Comparison of ENCODE assay signal across 8 cellular contexts in genomic region chr4:47837582-47838294, GRCh38. TPM values are rescaled to one million over a fixed set of nuclear protein-coding genes. Genes with fewer than 3 reads are reported as not detected.
DNase-seq lines count a peak whose midpoint lies in the region; ATAC-seq, FAIRE-seq and TF ChIP-seq lines count a peak whose summit lies in the region.

A gene with protein sequence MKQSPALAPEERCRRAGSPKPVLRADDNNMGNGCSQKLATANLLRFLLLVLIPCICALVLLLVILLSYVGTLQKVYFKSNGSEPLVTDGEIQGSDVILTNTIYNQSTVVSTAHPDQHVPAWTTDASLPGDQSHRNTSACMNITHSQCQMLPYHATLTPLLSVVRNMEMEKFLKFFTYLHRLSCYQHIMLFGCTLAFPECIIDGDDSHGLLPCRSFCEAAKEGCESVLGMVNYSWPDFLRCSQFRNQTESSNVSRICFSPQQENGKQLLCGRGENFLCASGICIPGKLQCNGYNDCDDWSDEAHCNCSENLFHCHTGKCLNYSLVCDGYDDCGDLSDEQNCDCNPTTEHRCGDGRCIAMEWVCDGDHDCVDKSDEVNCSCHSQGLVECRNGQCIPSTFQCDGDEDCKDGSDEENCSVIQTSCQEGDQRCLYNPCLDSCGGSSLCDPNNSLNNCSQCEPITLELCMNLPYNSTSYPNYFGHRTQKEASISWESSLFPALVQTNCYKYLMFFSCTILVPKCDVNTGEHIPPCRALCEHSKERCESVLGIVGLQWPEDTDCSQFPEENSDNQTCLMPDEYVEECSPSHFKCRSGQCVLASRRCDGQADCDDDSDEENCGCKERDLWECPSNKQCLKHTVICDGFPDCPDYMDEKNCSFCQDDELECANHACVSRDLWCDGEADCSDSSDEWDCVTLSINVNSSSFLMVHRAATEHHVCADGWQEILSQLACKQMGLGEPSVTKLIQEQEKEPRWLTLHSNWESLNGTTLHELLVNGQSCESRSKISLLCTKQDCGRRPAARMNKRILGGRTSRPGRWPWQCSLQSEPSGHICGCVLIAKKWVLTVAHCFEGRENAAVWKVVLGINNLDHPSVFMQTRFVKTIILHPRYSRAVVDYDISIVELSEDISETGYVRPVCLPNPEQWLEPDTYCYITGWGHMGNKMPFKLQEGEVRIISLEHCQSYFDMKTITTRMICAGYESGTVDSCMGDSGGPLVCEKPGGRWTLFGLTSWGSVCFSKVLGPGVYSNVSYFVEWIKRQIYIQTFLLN (minus strand): TSS chr4:47838067. CDS start chr4:47837949, 118 bp downstream.

- peaks cover 15% of the 10 kb centered on the region for H3K23me2 ChIP-seq in H1 (ENCODE audit: low read depth, low read length)

- H4K91ac ChIP-seq in H1 (replicated peaks; ENCODE audit: insufficient read length, low read length): no peak within 1 kb of the TSS

- H3K4me1 ChIP-seq in H1 (replicated peaks in 1 of 4; ENCODE audit: control insufficient read depth in 3 of 4, insufficient read depth in 4 of 4, low read length in 3 of 4): peaks cover 0 to 8% (median 0%) of the 10 kb centered on the region in 4 experiments; a peak in 4 of 7 replicates
- H3K4me1 ChIP-seq in muscle layer of duodenum (ENCODE audit: control insufficient read depth in 1 of 2, insufficient read depth in 2 of 2, low read length in 2 of 2): peaks cover 0 to 24% of the 10 kb centered on the region in 2 donors
- no peaks in the 10 kb centered on the region for H3K4me1 ChIP-seq in uterus

- no peak for FAIRE-seq in H1 (lab: Jason Lieb, UNC)

- no peaks in the 10 kb centered on the region for H3K9me3 ChIP-seq in H1 (ENCODE audit: insufficient read depth in 2 of 2, low read depth in 1 of 2, low read length in 1 of 2)
- H3K9me3 ChIP-seq in muscle layer of duodenum (ENCODE audit: control insufficient read depth in 1 of 2, low read length in 2 of 2): peaks cover 2% of the 10 kb centered on the region in 2 donors
- H3K9me3 ChIP-seq in uterus: no peaks in the 10 kb centered on the region

- H3K27me3 ChIP-seq in H1 (replicated peaks in 1 of 4; ENCODE audit: control insufficient read depth in 3 of 4, extremely low read depth in 1 of 4, insufficient read depth in 3 of 4, low read length in 3 of 4): peaks cover 0 to 14% (median 6%) of the 10 kb centered on the region in 4 experiments; a peak in 3 of 7 replicates
- H3K27me3 ChIP-seq in muscle layer of duodenum (ENCODE audit: low read depth, low read length): no peaks in the 10 kb centered on the region
- H3K27me3 ChIP-seq in uterus: no peaks in the 10 kb centered on the region

- H2BK20ac ChIP-seq in H1 (ENCODE audit: low read length): no peak within 1 kb of the TSS

- no peak within 1 kb of the TSS for H3K27ac ChIP-seq in H1 (ENCODE audit: low read depth, low read length)
- H3K27ac ChIP-seq in muscle layer of duodenum (ENCODE audit: low read length): no peak within 1 kb of the TSS
- H3K27ac ChIP-seq in uterus: peak within 1 kb of the TSS; percentile 58 to 60

- no peak within 1 kb of the TSS; the same call in none of the 2 replicates for H3K18ac ChIP-seq in H1 (ENCODE audit: extremely low read depth, low read length)

- H4K5ac ChIP-seq in H1 (ENCODE audit: insufficient read length, low read depth, low read length): no peak within 1 kb of the TSS

- no peak for TF ChIP-seq EP300 in H1 (IDR thresholded peaks at IDR 0.05; ENCODE audit: borderline replicate concordance in 1 of 2, low read depth in 2 of 2, low read length in 2 of 2)

- no peak within 1 kb of the TSS for H3K56ac ChIP-seq in H1 (replicated peaks; ENCODE audit: insufficient read length, low read depth, low read length)

- TF ChIP-seq RAD21 in H1 (IDR thresholded peaks at IDR 0.05 in 1 of 2, conservative IDR thresholded peaks at IDR 0.05 in 1 of 2; ENCODE audit: low read depth in 2 of 2, low read length in 2 of 2): no peak

- H2BK15ac ChIP-seq in H1 (ENCODE audit: low read length): no peak within 1 kb of the TSS

- H3K4me3 ChIP-seq in H1 (ENCODE audit: extremely low read depth in 1 of 4, insufficient read depth in 2 of 4, low read depth in 3 of 4, low read length in 4 of 4) (peak within 1 kb of the TSS; percentile 44 to 71 (median 61)), muscle layer of duodenum (ENCODE audit: low read depth in 1 of 2, low read length in 2 of 2) (peak within 1 kb of the TSS; percentile 63 to 76), uterus (peak within 1 kb of the TSS; percentile 47 to 49)

- intact Hi-C loops in uterus (cut with DNase I; ENCODE audit: low total_unique reads): no loop called here

- no peak within 1 kb of the TSS for H3K14ac ChIP-seq in H1 (ENCODE audit: insufficient read length)

- no peak within 1 kb of the TSS for H2AK5ac ChIP-seq in H1 (ENCODE audit: low read depth, low read length)

- 8% methylated on average over 40 of the region's 45 CpGs; no CpG with 5 or more reads in 1 of the 2 experiments for WGBS in H1 (ENCODE audit: extremely low coverage in 1 of 2, insufficient coverage in 1 of 2, insufficient read length in 1 of 2, insufficient replicate concordance in 2 of 2, low coverage in 1 of 2, low lambda C conversion rate in 2 of 2, missing lambda C conversion rate in 1 of 2), 2 experiments

- no peak within 1 kb of the TSS for H2BK5ac ChIP-seq in H1 (ENCODE audit: low read depth, low read length)

- POLR2A ChIA-PET in H1 (lab: Charles Lee; ENCODE audit: partially characterized antibody): interaction anchor here (0.8 to 1.7 kb wide), 4 partner anchors 10 to 153 kb away, joined by 3 to 6 read pairs (median 4); no protein-coding TSS in a partner anchor

- peak within 1 kb of the TSS; percentile 73; the same call in 1 of the 2 replicates for H2AFZ ChIP-seq in H1 (ENCODE audit: low read length)

- no peak within 1 kb of the TSS for H2BK12ac ChIP-seq in H1 (ENCODE audit: low read depth, low read length)

- no peak within 1 kb of the TSS for H3K23ac ChIP-seq in H1 (ENCODE audit: insufficient read length)

- H3K4ac ChIP-seq in H1 (replicated peaks; ENCODE audit: insufficient read length, low read depth, low read length): no peak within 1 kb of the TSS

- CTCF ChIA-PET in H1 (lab: Charles Lee; ENCODE audit: partially characterized antibody): interaction anchor here (0.7 to 8.6 kb wide), 21 partner anchors 10 to 187 kb away, joined by 3 to 282 read pairs (median 7); no protein-coding TSS in a partner anchor

- no peak within 1 kb of the TSS for H2BK120ac ChIP-seq in H1 (replicated peaks; ENCODE audit: low read depth, low read length)

- H3K9ac ChIP-seq in H1 (replicated peaks in 1 of 4; ENCODE audit: extremely low read depth in 1 of 4, low read depth in 3 of 4, low read length in 3 of 4): peak within 1 kb of the TSS in 2 of 4 experiments; percentile 5 to 25; a peak in 2 of 7 replicates

- H4K20me1 ChIP-seq in H1 (replicated peaks in 1 of 2; ENCODE audit: control insufficient read depth in 1 of 2, insufficient read depth in 2 of 2, low read length in 2 of 2): peaks cover 2 to 11% of the 10 kb centered on the region in 2 experiments

- TF ChIP-seq POLR2A in H1 (IDR thresholded peaks at IDR 0.05; ENCODE audit: control extremely low read depth in 1 of 2, low read depth in 2 of 2, low read length in 2 of 2) (no peak), uterus (IDR thresholded peaks at IDR 0.05) (no peak)

- H3K79me1 ChIP-seq in H1 (ENCODE audit: low read depth, low read length): no peaks in the 10 kb centered on the region

- no peak for TF ChIP-seq CTCF in H1 (IDR thresholded peaks at IDR 0.05; ENCODE audit: control extremely low read depth in 1 of 3, insufficient read depth in 1 of 3, low read depth in 1 of 3, low read length in 3 of 3)
- TF ChIP-seq CTCF in uterus (IDR thresholded peaks at IDR 0.05): no peak

- H4K8ac ChIP-seq in H1 (ENCODE audit: extremely low read depth, insufficient read depth, low read length): peak within 1 kb of the TSS; percentile 74

- ATAC-seq in GM19023 (IDR thresholded peaks at IDR 0.05; ENCODE audit: unreplicated experiment) (peak; percentile 11), HG02943 (IDR thresholded peaks at IDR 0.05; ENCODE audit: low read depth, unreplicated experiment) (peak; percentile 13), GM18520 (IDR thresholded peaks at IDR 0.05; ENCODE audit: unreplicated experiment) (no peak)

- peak in 3 of 5 donors; percentile 4 to 22 (median 11) for DNase-seq in T-helper 1 cell
- DNase-seq in H1 (ENCODE audit: low read depth in 1 of 2, low spot score in 2 of 2): no peak
- DNase-seq in uterus: peak in 1 of 2 donors; percentile 17
- DNase-seq in occipital lobe (lab: John Stamatoyannopoulos, UW): no peak

- no peaks in the 10 kb centered on the region for H3K79me2 ChIP-seq in H1 (ENCODE audit: control insufficient read depth in 1 of 2, insufficient read depth in 2 of 2, low read length in 2 of 2)

- H3K36me3 ChIP-seq in H1 (ENCODE audit: control insufficient read depth in 2 of 4, insufficient read depth in 4 of 4, low read length in 3 of 4) (peaks cover 0 to 4% (median under 1%) of the 10 kb centered on the region in 4 experiments; a peak in 1 of 8 replicates), muscle layer of duodenum (ENCODE audit: control insufficient read depth in 1 of 2, insufficient read depth in 2 of 2, low read length in 2 of 2) (no peaks in the 10 kb centered on the region), uterus (no peaks in the 10 kb centered on the region)

- peak within 1 kb of the TSS; percentile 78 to 93 for H3K4me2 ChIP-seq in H1 (ENCODE audit: insufficient read depth in 1 of 2, low read depth in 2 of 2, low read length in 2 of 2)

TF ChIP-seq in H1, 55 proteins besides CTCF, POLR2A, EP300 and RAD21:
- TF ChIP-seq SP2 (IDR thresholded peaks at IDR 0.05; ENCODE audit: low read length): no peak
- TF ChIP-seq YY1 (IDR thresholded peaks at IDR 0.05; ENCODE audit: low read depth, low read length): no peak
- peak; percentile 7 for TF ChIP-seq KDM4A (IDR thresholded peaks at IDR 0.05; ENCODE audit: low read depth, low read length, severe bottlenecking)

RNA-seq across cellular contexts. Expression of the gene that starts here (rescaled TPM):
- 0.17 and 0.32 TPM in 2 replicates for total RNA-seq in H1 (2021; fragmentation: NEBNext Ultra II Directional; extraction: Animal tissue kit (Norgen Biotek cat#: 25700))
- polyA plus RNA-seq in H1 (2011; rRNA removed): 0.09 and 0.17 TPM in 2 replicates
- polyA plus RNA-seq in H1 (2011; cell fraction: cytosol; rRNA removed): 0.19 TPM
- polyA plus RNA-seq in H1 (2011; cell fraction: nucleus; rRNA removed): 0.29 TPM
- polyA plus RNA-seq in H1 (2012, experiment 1 of 2): 0.09 to 0.35 TPM (median 0.26 TPM) in 4 replicates
- not detected for polyA plus RNA-seq in H1 (2012, experiment 2 of 2)
- 0.24 TPM for polyA plus RNA-seq in H1 (2013, experiment 1 of 2)
- polyA plus RNA-seq in H1 (2013, experiment 2 of 2): 0.06 TPM
- 0.76 and 1.2 TPM in 2 replicates for polyA minus RNA-seq in H1 (2011; rRNA and poly(A)+ RNA removed)
- not detected for polyA minus RNA-seq in H1 (2011; cell fraction: cytosol; rRNA and poly(A)+ RNA removed)
- polyA minus RNA-seq in H1 (2011; cell fraction: nucleus; rRNA and poly(A)+ RNA removed): 0.90 TPM
- total RNA-seq in uterus: 1 to 10 TPM; 4.8 to 8.5 (median 6.4) TPM
- 0.62 TPM for total RNA-seq in occipital lobe

Comparison
In these comparisons a context has a peak if more than half of its experiments do, and no peak if none do; other contexts are left out.
1. DNase-seq: peak in T-helper 1 cell (3 of 5); none in H1 (0 of 2) and occipital lobe (single experiment).
2. H3K27ac ChIP-seq: peak in uterus (2 of 2); none in H1 (single experiment) and muscle layer of duodenum (single experiment).
3. Peak in every context shown above with its lines, with median percentiles within 50 percentile points of each other: H3K4me3 ChIP-seq.